Comparison of ENCODE assay signal across 12 cellular contexts in genomic region chr2:79040967-79041582, GRCh38. TPM values are rescaled to one million over a fixed set of nuclear protein-coding genes. Genes with fewer than 3 reads are reported as not detected.
A peak's percentile ranks its signal among the peaks of the same experiment; 100 is the strongest.
DNase-seq lines count a peak whose midpoint lies in the region; ATAC-seq and TF ChIP-seq lines count a peak whose summit lies in the region.
"Had no signal": no experiment of that assay in that cellular context is flagged by ENCODE, and none has a peak within 500 bp of the region (broad histone marks: within the 10 kb centered on the region; RNA-seq: fewer than 3 reads in every experiment).

No MANE protein-coding gene starts in this region.

- CTCF ChIA-PET in PC-3 (lab: Charles Lee), result no interaction called here

- no peak overlapping the region for H3K4me3 ChIP-seq in left ventricle myocardium inferior
- no peak overlapping the region for H3K4me3 ChIP-seq in PC-3 (ENCODE audit: low read length)
- H3K4me3 ChIP-seq in iPS DF 6.9 (ENCODE audit: low read length), result no peak overlapping the region
- no peak overlapping the region for H3K4me3 ChIP-seq in prostate gland
- no peak overlapping the region for H3K4me3 ChIP-seq in spleen

- DNase-seq in left ventricle myocardium inferior, result no peak
- DNase-seq in Right ventricle myocardium superior, result no peak
- DNase-seq in PC-3, result peak; percentile 12
- DNase-seq in iPS DF 6.9 (ENCODE audit: low read depth, low spot score), result peak; percentile 25
- DNase-seq in prostate gland (ENCODE audit: low spot score), result no peak
- DNase-seq in spleen, result no peak
- DNase-seq: EL, right cardiac atrium, T-helper 9 cell had no signal

- no peaks in the 10 kb centered on the region for H3K9me2 ChIP-seq in PC-3 (replicated peaks; ENCODE audit: low read length)

- WGBS in iPS DF 6.9 (ENCODE audit: insufficient coverage, insufficient read length), result 100% methylated on average over 1 of the region's 4 CpGs
- 42% methylated on average over 4 of the region's 4 CpGs for WGBS in prostate gland
- 25 to 35% (median 27%) methylated on average over 4 of the region's 4 CpGs for WGBS in spleen, 5 donors

- intact Hi-C loops in left ventricle myocardium inferior (cut with micrococcal nuclease) (no loop called here), Right ventricle myocardium superior (cut with DNase I) (no loop called here), PC-3 (cut with micrococcal nuclease) (no loop called here), prostate gland (cut with DNase I) (loop anchor here (10.0 kb wide), 1 partner anchor 184 kb away; no protein-coding TSS in a partner anchor), spleen (cut with DNase I; ENCODE audit: low total_unique reads) (no loop called here)

- no peaks in the 10 kb centered on the region for H3K36me3 ChIP-seq in left ventricle myocardium inferior
- no peaks in the 10 kb centered on the region for H3K36me3 ChIP-seq in PC-3 (ENCODE audit: low read depth, low read length)
- H3K36me3 ChIP-seq in iPS DF 6.9 (ENCODE audit: control insufficient read depth, insufficient read depth, low read length), result no peaks in the 10 kb centered on the region
- H3K36me3 ChIP-seq in prostate gland, result no peaks in the 10 kb centered on the region
- H3K36me3 ChIP-seq in spleen, result no peaks in the 10 kb centered on the region

- no peaks in the 10 kb centered on the region for H3F3A ChIP-seq in PC-3 (ENCODE audit: low read length, unreplicated experiment)

- no peak overlapping the region for H3K9ac ChIP-seq in PC-3 (ENCODE audit: low read length)

- ATAC-seq in Right ventricle myocardium superior (ENCODE audit: poor library complexity), result no peak
- no peak for ATAC-seq in PC-3
- no peak for ATAC-seq in GM21723 (IDR thresholded peaks at IDR 0.05; ENCODE audit: unreplicated experiment)
- ATAC-seq in HG03457 (IDR thresholded peaks at IDR 0.05; ENCODE audit: unreplicated experiment), result no peak
- ATAC-seq: right cardiac atrium had no signal

- H3K27me3 ChIP-seq in left ventricle myocardium inferior (ENCODE audit: low read depth) (no peaks in the 10 kb centered on the region), PC-3 (ENCODE audit: low read length) (no peaks in the 10 kb centered on the region), iPS DF 6.9 (ENCODE audit: control insufficient read depth, insufficient read depth, low read length) (no peaks in the 10 kb centered on the region), prostate gland (replicated peaks; ENCODE audit: insufficient read depth) (no peaks in the 10 kb centered on the region), spleen (replicated peaks in 1 of 7) (no peaks in the 10 kb centered on the region)

- no peak overlapping the region for H3K27ac ChIP-seq in left ventricle myocardium inferior (replicated peaks)
- no peak overlapping the region for H3K27ac ChIP-seq in PC-3 (ENCODE audit: low read length)
- H3K27ac ChIP-seq in iPS DF 6.9 (ENCODE audit: low read length), result no peak overlapping the region
- H3K27ac ChIP-seq in prostate gland, result no peak overlapping the region
- H3K27ac ChIP-seq in spleen, result no peak overlapping the region

- no peak for TF ChIP-seq POLR2A in prostate gland (IDR thresholded peaks at IDR 0.05)
- TF ChIP-seq POLR2A in spleen (IDR thresholded peaks at IDR 0.05), result no peak

- peak; percentile 44 for TF ChIP-seq CTCF in left ventricle myocardium inferior (IDR thresholded peaks at IDR 0.05; ENCODE audit: borderline replicate concordance)
- TF ChIP-seq CTCF in PC-3 (conservative IDR thresholded peaks at IDR 0.05; ENCODE audit: low read depth, low read length), result peak; percentile 49; the same call in 1 of the 2 replicates
- peak in 2 of 4 experiments; percentile 16 to 17 for TF ChIP-seq CTCF in prostate gland (IDR thresholded peaks at IDR 0.05)
- TF ChIP-seq CTCF in spleen (IDR thresholded peaks at IDR 0.05 in 8 of 11, conservative IDR thresholded peaks at IDR 0.05 in 3 of 11), result peak in 1 of 11 experiments; percentile 15

- H3K4me1 ChIP-seq in left ventricle myocardium inferior (no peaks in the 10 kb centered on the region), PC-3 (ENCODE audit: insufficient read depth, low read length) (no peaks in the 10 kb centered on the region), iPS DF 6.9 (ENCODE audit: control insufficient read depth, insufficient read depth, low read length) (no peaks in the 10 kb centered on the region), prostate gland (replicated peaks) (no peaks in the 10 kb centered on the region), spleen (no peaks in the 10 kb centered on the region)

- no peak overlapping the region for H2AFZ ChIP-seq in PC-3 (ENCODE audit: low read length)

- no peaks in the 10 kb centered on the region for H3K9me3 ChIP-seq in left ventricle myocardium inferior (replicated peaks)
- H3K9me3 ChIP-seq in PC-3 (ENCODE audit: low read length), result no peaks in the 10 kb centered on the region
- H3K9me3 ChIP-seq in iPS DF 6.9 (ENCODE audit: control insufficient read depth, insufficient read depth, low read length), result no peaks in the 10 kb centered on the region
- H3K9me3 ChIP-seq in prostate gland, result no peaks in the 10 kb centered on the region
- no peaks in the 10 kb centered on the region for H3K9me3 ChIP-seq in spleen

- POLR2A ChIA-PET in PC-3 (lab: Charles Lee; ENCODE audit: unreplicated experiment), result no interaction called here

- BruUV-seq in PC-3 (replicated peaks; lab: Mats Ljungman, UMichigan), result no TSS peak

- H3K79me2 ChIP-seq in PC-3 (ENCODE audit: low read length), result no peaks in the 10 kb centered on the region

- H3K4me2 ChIP-seq in PC-3 (ENCODE audit: low read length), result no peak overlapping the region

- H4K20me1 ChIP-seq in PC-3 (ENCODE audit: low read length), result no peaks in the 10 kb centered on the region

RNA-seq across cellular contexts. Expression of gene REG3G, which starts 15.6 kb away (rescaled TPM):
- total RNA-seq in left ventricle myocardium inferior, result not detected
- total RNA-seq in Right ventricle myocardium superior, result not detected
- total RNA-seq in PC-3 (2014; rRNA removed), result not detected in 2 replicates
- 10 to 100 TPM in 1 of 2 donors, not detected in 1; 52.0 TPM for total RNA-seq in prostate gland
- total RNA-seq in spleen, result 1 to 10 TPM in 1 of 7 donors, under 1 TPM in 1, not detected in 5; 0.87 to 1.0 TPM
- under 1 TPM in 2 of 3 donors, not detected in 1; 0.11 to 0.24 TPM for polyA plus RNA-seq in spleen
- total RNA-seq: right cardiac atrium, urinary bladder had no signal
- polyA plus RNA-seq: right cardiac atrium had no signal

RNA-seq across cellular contexts. Expression of gene REG1B, which starts 46.7 kb away (rescaled TPM):
- total RNA-seq in left ventricle myocardium inferior (not detected), Right ventricle myocardium superior (not detected), PC-3 (2014; rRNA removed) (not detected in 2 replicates), prostate gland (not detected), spleen (1 to 10 TPM in 2 of 7 donors, under 1 TPM in 1, not detected in 4; 0.63 to 4.8 (median 3.4) TPM)
- under 1 TPM; 0.39 to 0.83 (median 0.57) TPM for polyA plus RNA-seq in spleen
- total RNA-seq: right cardiac atrium, urinary bladder had no signal

Comparison
In these comparisons a context has a peak if more than half of its experiments do, and no peak if none do; other contexts are left out.
1. DNase-seq: peak in PC-3 (single experiment) and iPS DF 6.9 (single experiment); none in left ventricle myocardium inferior (single experiment), Right ventricle myocardium superior (single experiment), prostate gland (single experiment) and spleen (single experiment).